ENCODE assay signal across 8 cellular contexts in the genomic region with DNA sequence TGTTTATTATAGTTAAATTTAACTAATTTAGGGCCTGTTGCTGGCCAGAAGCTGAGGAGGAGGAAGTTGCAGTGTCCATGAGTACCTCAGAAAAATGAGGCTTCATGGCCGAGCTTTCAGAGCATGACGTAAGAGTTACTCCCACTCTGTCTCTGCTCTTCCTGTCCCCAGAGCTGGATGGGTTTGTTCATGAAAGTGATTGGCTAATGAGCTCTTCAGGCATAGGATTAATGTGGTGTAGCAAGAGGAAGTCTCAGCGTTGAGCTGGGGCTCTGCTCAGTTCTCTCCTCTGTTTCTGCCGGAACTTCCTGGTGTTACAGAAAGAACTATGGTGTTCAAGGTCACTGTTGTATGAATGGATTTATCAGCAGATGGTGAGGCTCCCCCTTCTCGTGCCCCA.
A peak's percentile ranks its signal among the peaks of the same experiment; 100 is the strongest.
DNase-seq lines count a peak whose midpoint lies in the region; ATAC-seq and TF ChIP-seq lines count a peak whose summit lies in the region.

No MANE protein-coding gene starts in this region.

- no peaks in the 10 kb centered on the region for H3K9me3 ChIP-seq in CD8-positive, alpha-beta T cell (ENCODE audit: low read length)
- H3K9me3 ChIP-seq in T-helper 17 cell (ENCODE audit: control insufficient read depth, low read length, poor library complexity, severe bottlenecking), result no peaks in the 10 kb centered on the region

- H3K27me3 ChIP-seq in CD8-positive, alpha-beta T cell (ENCODE audit: insufficient read depth, low read length), result no peaks in the 10 kb centered on the region

- peak overlapping the region; percentile 33 for H3K4me3 Mint-ChIP-seq in CD8-positive, alpha-beta T cell
- no peak overlapping the region for H3K4me3 Mint-ChIP-seq in T-helper 17 cell

- no peak for DNase-seq in CD8-positive, alpha-beta T cell
- DNase-seq in T-helper 17 cell (no peak), left ventricle myocardium superior (no peak), NCI-H2081 (lab: John Stamatoyannopoulos, UW) (no peak)
- DNase-seq in stimulated activated naive CD8-positive, alpha-beta T cell treated with anti-CD3 and anti-CD28 coated beads, Interleukin-15, Interleukin-2, amounts not matched to agents 100 U/mL and 50 U/mL, for 24 hours, result no peak

- peaks cover 64% of the 10 kb centered on the region for H3K4me1 Mint-ChIP-seq in CD8-positive, alpha-beta T cell (ENCODE audit: low read depth)
- H3K4me1 Mint-ChIP-seq in T-helper 17 cell, result peaks cover 21% of the 10 kb centered on the region

- no peak for TF ChIP-seq CTCF in CD8-positive, alpha-beta T cell (IDR thresholded peaks at IDR 0.05)

- POLR2A ChIA-PET in CD8-positive, alpha-beta T cell (lab: Charles Lee), result no interaction called here

- H3K4me3 ChIP-seq in CD8-positive, alpha-beta T cell (ENCODE audit: low read depth, low read length), result no peak overlapping the region

- H3K36me3 Mint-ChIP-seq in CD8-positive, alpha-beta T cell, result no peaks in the 10 kb centered on the region
- H3K36me3 Mint-ChIP-seq in T-helper 17 cell (ENCODE audit: low read depth), result peaks cover 2% of the 10 kb centered on the region

- H3K27ac Mint-ChIP-seq in CD8-positive, alpha-beta T cell, result peak overlapping the region; percentile 55
- peak overlapping the region; percentile 80 for H3K27ac Mint-ChIP-seq in T-helper 17 cell

- H3K27ac ChIP-seq in CD8-positive, alpha-beta T cell (ENCODE audit: low read depth, low read length), result no peak overlapping the region

- intact Hi-C loops in CD8-positive, alpha-beta T cell (cut with DNase I, micrococcal nuclease), result loop anchor here (2.0 to 5.0 kb wide), 2 partner anchors 200 to 221 kb away; no protein-coding TSS in a partner anchor
- intact Hi-C loops in left ventricle myocardium superior (cut with micrococcal nuclease), result no loop called here

- no peaks in the 10 kb centered on the region for H3K36me3 ChIP-seq in CD8-positive, alpha-beta T cell (ENCODE audit: insufficient read depth, low read length)

- H3K9me3 Mint-ChIP-seq in CD8-positive, alpha-beta T cell, result no peaks in the 10 kb centered on the region

- H3K4me1 ChIP-seq in CD8-positive, alpha-beta T cell (ENCODE audit: insufficient read depth, low read length), result peaks cover 56% of the 10 kb centered on the region

- H3K27me3 Mint-ChIP-seq in CD8-positive, alpha-beta T cell (ENCODE audit: low read depth), result no peaks in the 10 kb centered on the region
- no peaks in the 10 kb centered on the region for H3K27me3 Mint-ChIP-seq in T-helper 17 cell

- CTCF ChIA-PET in CD8-positive, alpha-beta T cell (lab: Charles Lee), result interaction anchor here (1.4 to 1.8 kb wide), 2 partner anchors 19 to 200 kb away, joined by 3 to 5 read pairs; no protein-coding TSS in a partner anchor

- ATAC-seq in CD8-positive, alpha-beta T cell, result peak; percentile 45
- ATAC-seq in HG02852 (IDR thresholded peaks at IDR 0.05; ENCODE audit: unreplicated experiment) (peak; percentile 55), T-helper 17 cell (peak; percentile 77), left ventricle myocardium superior (peak; percentile 70), GM21423 (IDR thresholded peaks at IDR 0.05; ENCODE audit: unreplicated experiment) (no peak), HG03342 (IDR thresholded peaks at IDR 0.05; ENCODE audit: unreplicated experiment) (no peak)
- ATAC-seq in stimulated activated naive CD8-positive, alpha-beta T cell treated with anti-CD3 and anti-CD28 coated beads, Interleukin-15, Interleukin-2, amounts not matched to agents 100 U/mL and 50 U/mL, for 24 hours, result peak; percentile 78

Comparison
In these comparisons a context has a peak if more than half of its experiments do, and no peak if none do; other contexts are left out.
1. ATAC-seq: peak in CD8-positive, alpha-beta T cell (single experiment), HG02852 (single experiment), T-helper 17 cell (single experiment), left ventricle myocardium superior (single experiment) and stimulated activated naive CD8-positive, alpha-beta T cell treated with anti-CD3 and anti-CD28 coated beads, Interleukin-15, Interleukin-2, amounts not matched to agents 100 U/mL and 50 U/mL, for 24 hours (single experiment); none in GM21423 (single experiment) and HG03342 (single experiment).